In the genomic region with DNA sequence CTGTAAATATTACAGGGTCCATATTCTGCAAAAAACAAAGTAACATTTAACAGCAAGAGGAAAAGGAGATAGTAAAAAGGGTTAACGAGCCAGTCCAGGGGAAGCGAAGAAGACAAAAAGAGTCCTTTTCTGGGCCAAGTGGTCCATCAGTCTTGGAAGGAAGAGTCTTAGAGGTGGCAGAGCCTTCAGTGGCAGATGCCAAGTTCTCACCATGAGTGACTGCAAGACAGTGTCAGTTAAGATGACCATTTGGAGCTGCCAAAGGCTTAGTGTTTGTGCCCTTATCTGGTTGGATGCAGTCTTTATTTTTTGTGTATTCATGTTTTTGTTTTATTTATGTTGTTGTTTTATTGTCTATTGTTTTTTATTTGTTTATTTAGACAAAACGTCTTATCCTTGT, we compare ENCODE assay signal across 26 cellular contexts.
"Had no signal": no experiment of that assay in that cellular context is flagged by ENCODE, and none has a peak within 500 bp of the region (broad histone marks: within the 10 kb centered on the region; RNA-seq: fewer than 3 reads in every experiment).

No MANE protein-coding gene starts in this region.

- H3K9me3 ChIP-seq: neutrophil, pancreas, prostate gland, right lobe of liver, sigmoid colon, stomach, thoracic aorta, thyroid gland, tibial nerve, upper lobe of left lung, vagina had no signal

- H3K9me3 Mint-ChIP-seq: natural killer cell; nephron; stimulated activated effector memory CD8-positive, alpha-beta T cell treated with anti-CD3 and anti-CD28 coated beads, Interleukin-12 subunit alpha, Interleukin-12 subunit beta, amount 100 ng/mL, for 72 hours; stimulated activated naive B cell treated with anti-CD40 and anti-IgM and Interleukin-4, amounts not matched to agents 10 μg/mL and 1 μg/mL and 100 μg/mL, for 72 hours; stimulated activated naive CD8-positive, alpha-beta T cell treated with anti-CD3 and anti-CD28 coated beads, Interleukin-15, Interleukin-2, amounts not matched to agents 100 ng/mL and 50 ng/mL, for 24 hours had no signal

- H3K27ac Mint-ChIP-seq: nephron; stimulated activated effector memory CD8-positive, alpha-beta T cell treated with anti-CD3 and anti-CD28 coated beads, Interleukin-12 subunit alpha, Interleukin-12 subunit beta, amount 100 ng/mL, for 72 hours; stimulated activated naive B cell treated with anti-CD40 and anti-IgM and Interleukin-4, amounts not matched to agents 10 μg/mL and 1 μg/mL and 100 μg/mL, for 72 hours; stimulated activated naive CD8-positive, alpha-beta T cell treated with anti-CD3 and anti-CD28 coated beads, Interleukin-15, Interleukin-2, amounts not matched to agents 100 ng/mL and 50 ng/mL, for 24 hours had no signal

- H3K4me3 ChIP-seq: pancreas, prostate gland, right lobe of liver, sigmoid colon, stomach, thoracic aorta, thyroid gland, tibial nerve, upper lobe of left lung, vagina had no signal

- H3K36me3 Mint-ChIP-seq: natural killer cell; stimulated activated effector memory CD8-positive, alpha-beta T cell treated with anti-CD3 and anti-CD28 coated beads, Interleukin-12 subunit alpha, Interleukin-12 subunit beta, amount 100 ng/mL, for 72 hours; stimulated activated naive B cell treated with anti-CD40 and anti-IgM and Interleukin-4, amounts not matched to agents 10 μg/mL and 1 μg/mL and 100 μg/mL, for 72 hours had no signal

- ATAC-seq: natural killer cell; pancreas; right cardiac atrium; right lobe of liver; stimulated activated effector memory CD8-positive, alpha-beta T cell treated with anti-CD3 and anti-CD28 coated beads, Interleukin-12 subunit alpha, Interleukin-12 subunit beta, amount 100 ng/mL, for 72 hours; stimulated activated naive B cell treated with anti-CD40 and anti-IgM and Interleukin-4, amounts not matched to agents 10 μg/mL and 1 μg/mL and 100 μg/mL, for 72 hours had no signal

- H3K36me3 ChIP-seq: neutrophil, pancreas, prostate gland, right lobe of liver, sigmoid colon, stomach, thoracic aorta, thyroid gland, tibial nerve, upper lobe of left lung, vagina had no signal

- H3K27me3 ChIP-seq: neutrophil, pancreas, right lobe of liver, sigmoid colon, thyroid gland, tibial nerve, upper lobe of left lung, vagina had no signal

- DNase-seq: natural killer cell; nucleus accumbens; pancreas; retina; right cardiac atrium; right lobe of liver; sigmoid colon; small intestine; stimulated activated CD4-positive, alpha-beta T cell treated with anti-CD3 and anti-CD28 coated beads, Interleukin-15, amount 100 ng/mL, for 24 hours; stimulated activated CD4-positive, alpha-beta T cell treated with anti-CD3 and anti-CD28 coated beads, Interleukin-2, amount 100 ng/mL, for 24 hours; stimulated activated CD4-positive, alpha-beta T cell treated with anti-CD3 and anti-CD28 coated beads, Interleukin-2, amount 100 ng/mL, for 48 hours; stimulated activated CD4-positive, alpha-beta T cell treated with anti-CD3 and anti-CD28 coated beads, Interleukin-4, amount 100 ng/mL, for 24 hours; stimulated activated naive B cell treated with anti-CD40 and anti-IgM and Interleukin-4, amounts not matched to agents 10 μg/mL and 1 μg/mL and 100 μg/mL, for 72 hours; stimulated activated naive CD4-positive, alpha-beta T cell treated with Interleukin-2 at 50 U/mL for 16 hours; stomach; thyroid gland; trophoblast cell; upper lobe of left lung had no signal

- H3K4me1 ChIP-seq: pancreas, prostate gland, right lobe of liver, sigmoid colon, stomach, tibial nerve, upper lobe of left lung, vagina had no signal

- H3K4me1 Mint-ChIP-seq: stimulated activated naive B cell treated with anti-CD40 and anti-IgM and Interleukin-4, amounts not matched to agents 10 μg/mL and 1 μg/mL and 100 μg/mL, for 72 hours had no signal

- H3K27ac ChIP-seq: neutrophil, pancreas, prostate gland, right lobe of liver, sigmoid colon, stomach, thoracic aorta, thyroid gland, tibial nerve, upper lobe of left lung, vagina had no signal

- H3K4me3 Mint-ChIP-seq: natural killer cell; nephron; stimulated activated effector memory CD8-positive, alpha-beta T cell treated with anti-CD3 and anti-CD28 coated beads, Interleukin-12 subunit alpha, Interleukin-12 subunit beta, amount 100 ng/mL, for 72 hours; stimulated activated naive B cell treated with anti-CD40 and anti-IgM and Interleukin-4, amounts not matched to agents 10 μg/mL and 1 μg/mL and 100 μg/mL, for 72 hours; stimulated activated naive CD8-positive, alpha-beta T cell treated with anti-CD3 and anti-CD28 coated beads, Interleukin-15, Interleukin-2, amounts not matched to agents 100 ng/mL and 50 ng/mL, for 24 hours had no signal

- H3K27me3 Mint-ChIP-seq: stimulated activated naive CD8-positive, alpha-beta T cell treated with anti-CD3 and anti-CD28 coated beads, Interleukin-15, Interleukin-2, amounts not matched to agents 100 ng/mL and 50 ng/mL, for 24 hours had no signal
